22 cellular contexts compared by ENCODE assay signal in the genomic region with DNA sequence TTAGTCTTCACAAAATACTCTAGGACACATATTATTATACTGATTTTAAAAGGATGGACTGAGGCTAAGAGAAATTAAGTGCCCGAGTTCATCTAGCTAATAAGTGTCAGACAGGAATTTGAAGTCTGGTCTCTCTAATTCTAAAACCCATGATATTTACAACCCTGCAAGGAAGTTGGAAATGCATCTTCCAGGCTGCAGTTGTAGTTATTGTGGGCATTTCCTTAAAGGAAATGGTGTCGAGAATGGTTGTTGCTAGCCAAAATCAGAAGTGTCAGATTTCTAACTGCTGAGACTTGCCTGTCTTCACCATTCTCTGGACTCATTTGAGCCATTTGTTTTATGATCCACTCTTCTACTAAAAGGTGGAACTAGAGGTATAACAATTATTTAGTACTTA.
"Had no signal": no experiment of that assay in that cellular context is flagged by ENCODE, and none has a peak within 500 bp of the region (broad histone marks: within the 10 kb centered on the region; RNA-seq: fewer than 3 reads in every experiment).

No MANE protein-coding gene starts in this region.

- H3K9me3 Mint-ChIP-seq: activated naive CD4-positive, alpha-beta T cell treated with anti-CD3 and anti-CD28 coated beads, Interleukin-2, amount 50 U/mL, for 24 hours; activated T-helper 1 cell treated with anti-CD3 and anti-CD28 coated beads, Interleukin-12 subunit alpha, Interleukin-12 subunit beta, Interleukin-2, Interleukin-4 antibody, amounts not matched to agents 30 ng/mL and 10 ng/mL and 1 ng/mL, durations not matched to agents 14 hours and 24 hours and 36 hours; brain; neural progenitor cell had no signal

- H2AFZ ChIP-seq: neural progenitor cell had no signal

- H3K27me3 ChIP-seq: esophagus squamous epithelium, gastrocnemius medialis, neural progenitor cell had no signal

- H3K9me3 ChIP-seq: esophagus squamous epithelium, gastrocnemius medialis, lower lobe of right lung had no signal

- H3K4me3 ChIP-seq: esophagus squamous epithelium, gastrocnemius medialis, lower lobe of right lung, neural progenitor cell had no signal

- H3K36me3 ChIP-seq: esophagus squamous epithelium, gastrocnemius medialis, lower lobe of right lung, neural progenitor cell, WERI-Rb-1 had no signal

- DNase-seq: activated CD4-positive, alpha-beta T cell treated with anti-CD3 and anti-CD28 coated beads for 1 hour; activated CD4-positive, alpha-beta T cell treated with anti-CD3 and anti-CD28 coated beads, Interleukin-2, amount 50 U/mL, for 1 hour; activated CD8-positive, alpha-beta T cell treated with anti-CD3 and anti-CD28 coated beads, Interleukin-2, amount 10 ng/mL, durations not matched to agents 7 days and 5 days; activated gamma-delta T cell; aorta; central memory CD4-positive, alpha-beta T cell; effector memory CD4-positive, alpha-beta T cell; esophagus squamous epithelium; gastrocnemius medialis; head of caudate nucleus; hypothalamus; left cardiac atrium; lower lobe of right lung; naive thymus-derived CD4-positive, alpha-beta T cell; stimulated activated CD4-positive, alpha-beta T cell treated with anti-CD3 and anti-CD28 coated beads, Interleukin-4, amount 100 ng/mL, for 4 hours; stimulated activated naive CD8-positive, alpha-beta T cell treated with anti-CD3 and anti-CD28 coated beads, Interleukin-15, Interleukin-2, amounts not matched to agents 100 U/mL and 50 U/mL, for 24 hours; T-helper 1 cell; WERI-Rb-1 had no signal

- H3K27ac Mint-ChIP-seq: activated CD8-positive, alpha-beta T cell treated with anti-CD3 and anti-CD28 coated beads, Interleukin-2, amount 10 ng/mL, durations not matched to agents 7 days and 5 days; activated naive CD4-positive, alpha-beta T cell treated with anti-CD3 and anti-CD28 coated beads, Interleukin-2, amount 50 U/mL, for 24 hours; activated T-helper 1 cell treated with anti-CD3 and anti-CD28 coated beads, Interleukin-12 subunit alpha, Interleukin-12 subunit beta, Interleukin-2, Interleukin-4 antibody, amounts not matched to agents 30 ng/mL and 10 ng/mL and 1 ng/mL, durations not matched to agents 14 hours and 24 hours and 36 hours; naive thymus-derived CD4-positive, alpha-beta T cell; neural progenitor cell had no signal

- H3K4me1 Mint-ChIP-seq: activated naive CD4-positive, alpha-beta T cell treated with anti-CD3 and anti-CD28 coated beads, Interleukin-2, amount 50 U/mL, for 24 hours had no signal

- H3K4me1 ChIP-seq: lower lobe of right lung had no signal

- H3K9ac ChIP-seq: neural progenitor cell had no signal

- H3K4me3 Mint-ChIP-seq: activated CD8-positive, alpha-beta T cell treated with anti-CD3 and anti-CD28 coated beads, Interleukin-2, amount 10 ng/mL, durations not matched to agents 7 days and 5 days; activated naive CD4-positive, alpha-beta T cell treated with anti-CD3 and anti-CD28 coated beads, Interleukin-2, amount 50 U/mL, for 24 hours; activated T-helper 1 cell treated with anti-CD3 and anti-CD28 coated beads, Interleukin-12 subunit alpha, Interleukin-12 subunit beta, Interleukin-2, Interleukin-4 antibody, amounts not matched to agents 30 ng/mL and 10 ng/mL and 1 ng/mL, durations not matched to agents 14 hours and 24 hours and 36 hours; naive thymus-derived CD4-positive, alpha-beta T cell; neural progenitor cell had no signal

- H3K27me3 Mint-ChIP-seq: activated naive CD4-positive, alpha-beta T cell treated with anti-CD3 and anti-CD28 coated beads, Interleukin-2, amount 50 U/mL, for 24 hours; brain; naive thymus-derived CD4-positive, alpha-beta T cell had no signal

- H3K4me2 ChIP-seq: neural progenitor cell had no signal

- H3K27ac ChIP-seq: esophagus squamous epithelium, lower lobe of right lung, neural progenitor cell, WERI-Rb-1 had no signal

- ATAC-seq: activated CD8-positive, alpha-beta T cell treated with anti-CD3 and anti-CD28 coated beads, Interleukin-2, amount 10 ng/mL, durations not matched to agents 7 days and 5 days; gastrocnemius medialis; left cardiac atrium; lower lobe of right lung; naive thymus-derived CD4-positive, alpha-beta T cell; stimulated activated naive CD8-positive, alpha-beta T cell treated with anti-CD3 and anti-CD28 coated beads, Interleukin-15, Interleukin-2, amounts not matched to agents 100 U/mL and 50 U/mL, for 24 hours had no signal

- H3K36me3 Mint-ChIP-seq: activated naive CD4-positive, alpha-beta T cell treated with anti-CD3 and anti-CD28 coated beads, Interleukin-2, amount 50 U/mL, for 24 hours; brain; naive thymus-derived CD4-positive, alpha-beta T cell had no signal
